8 cellular contexts compared by ENCODE assay signal in genomic region chr3:127820871-127821853, GRCh38. TPM values are rescaled to one million over a fixed set of nuclear protein-coding genes. Genes with fewer than 3 reads are reported as not detected.
DNase-seq lines count a peak whose midpoint lies in the region; ATAC-seq and TF ChIP-seq lines count a peak whose summit lies in the region.

No MANE protein-coding gene starts in this region.

- no peaks in the 10 kb centered on the region for H3K9me3 ChIP-seq in colonic mucosa
- no peaks in the 10 kb centered on the region for H3K9me3 ChIP-seq in naive thymus-derived CD4-positive, alpha-beta T cell (ENCODE audit: control insufficient read depth in 2 of 3, low read length in 3 of 3)

- CTCF ChIA-PET in naive thymus-derived CD4-positive, alpha-beta T cell (lab: Charles Lee), result no interaction called here

- peak overlapping the region; percentile 46 to 99 for H3K9ac ChIP-seq in colonic mucosa (ENCODE audit: low read depth in 2 of 2, low read length in 2 of 2)

- peaks cover 0 to 25% (median 18%) of the 10 kb centered on the region in 7 donors for H3K4me1 Mint-ChIP-seq in naive thymus-derived CD4-positive, alpha-beta T cell

- H3K36me3 Mint-ChIP-seq in naive thymus-derived CD4-positive, alpha-beta T cell, result peaks cover 0 to 1% (median 0%) of the 10 kb centered on the region in 5 donors

- H3K9me3 Mint-ChIP-seq in naive thymus-derived CD4-positive, alpha-beta T cell, result no peaks in the 10 kb centered on the region

- POLR2A ChIA-PET in naive thymus-derived CD4-positive, alpha-beta T cell (lab: Charles Lee), result no interaction called here

- ATAC-seq in naive thymus-derived CD4-positive, alpha-beta T cell, result peak; percentile 43
- ATAC-seq in HG03460 (IDR thresholded peaks at IDR 0.05; ENCODE audit: unreplicated experiment) (no peak), GM21619 (IDR thresholded peaks at IDR 0.05; ENCODE audit: unreplicated experiment) (no peak), HG02798 (IDR thresholded peaks at IDR 0.05; ENCODE audit: poor library complexity, unreplicated experiment) (no peak)

- intact Hi-C loops in colonic mucosa (cut with DNase I), result no loop called here
- intact Hi-C loops in naive thymus-derived CD4-positive, alpha-beta T cell (cut with micrococcal nuclease), result no loop called here

- H3K27me3 Mint-ChIP-seq in naive thymus-derived CD4-positive, alpha-beta T cell, result peaks cover 57 to 71% (median 59%) of the 10 kb centered on the region in 5 donors

- DNase-seq in GM12864 (ENCODE audit: low read depth) (no peak), NCI-H128 (lab: John Stamatoyannopoulos, UW; ENCODE audit: unreplicated experiment) (peak; percentile 55), colonic mucosa (peak; percentile 83)
- no peak for DNase-seq in naive thymus-derived CD4-positive, alpha-beta T cell
- no peak for DNase-seq in effector CD8-positive, alpha-beta T cell (lab: John Stamatoyannopoulos, UW)

- peak overlapping the region in 5 of 10 donors; percentile 25 to 85 (median 55) for H3K4me3 Mint-ChIP-seq in naive thymus-derived CD4-positive, alpha-beta T cell

- no peaks in the 10 kb centered on the region for H3K27me3 ChIP-seq in colonic mucosa
- H3K27me3 ChIP-seq in naive thymus-derived CD4-positive, alpha-beta T cell (ENCODE audit: control insufficient read depth in 2 of 2, insufficient read depth in 2 of 2, low read length in 2 of 2), result no peaks in the 10 kb centered on the region

- H3K36me3 ChIP-seq in colonic mucosa, result peaks cover 3% of the 10 kb centered on the region
- H3K36me3 ChIP-seq in naive thymus-derived CD4-positive, alpha-beta T cell (ENCODE audit: control insufficient read depth in 2 of 3, insufficient read depth in 3 of 3, low read length in 3 of 3), result no peaks in the 10 kb centered on the region

- no peak overlapping the region for H3K27ac Mint-ChIP-seq in naive thymus-derived CD4-positive, alpha-beta T cell

- peaks cover 19% of the 10 kb centered on the region for H3K4me1 ChIP-seq in colonic mucosa
- H3K4me1 ChIP-seq in naive thymus-derived CD4-positive, alpha-beta T cell (ENCODE audit: control insufficient read depth in 2 of 2, insufficient read depth in 2 of 2, low read length in 2 of 2), result no peaks in the 10 kb centered on the region

- H3K4me3 ChIP-seq in GM12864 (ENCODE audit: low read depth, low read length) (peak overlapping the region; percentile 85), colonic mucosa (peak overlapping the region; percentile 70)
- no peak overlapping the region for H3K4me3 ChIP-seq in naive thymus-derived CD4-positive, alpha-beta T cell (ENCODE audit: low read length)

- TF ChIP-seq CTCF in GM12864 (IDR thresholded peaks at IDR 0.05; ENCODE audit: low read depth, low read length, missing control alignments) (no peak), colonic mucosa (IDR thresholded peaks at IDR 0.05) (no peak)

- H3K27ac ChIP-seq in colonic mucosa, result peak overlapping the region; percentile 84
- no peak overlapping the region for H3K27ac ChIP-seq in naive thymus-derived CD4-positive, alpha-beta T cell (ENCODE audit: low read depth, low read length)

RNA-seq across cellular contexts. Expression of gene MGLL, which starts 1.2 kb away (rescaled TPM):
- total RNA-seq in colonic mucosa, result 100 to 1,000 TPM; 123 to 200 TPM
- total RNA-seq in naive thymus-derived CD4-positive, alpha-beta T cell, result 1 to 10 TPM; 1.0 to 6.0 (median 2.1) TPM
- polyA plus RNA-seq in naive thymus-derived CD4-positive, alpha-beta T cell, result not detected

Comparison
In these comparisons a context has a peak if more than half of its experiments do, and no peak if none do; other contexts are left out.
1. DNase-seq: peak in NCI-H128 (single experiment) and colonic mucosa (single experiment); none in GM12864 (single experiment), naive thymus-derived CD4-positive, alpha-beta T cell (0 of 9) and effector CD8-positive, alpha-beta T cell (single experiment).
2. RNA of gene MGLL, which starts 1.2 kb away (total RNA-seq): 123 to 200 TPM in colonic mucosa; 1.0 to 6.0 TPM in naive thymus-derived CD4-positive, alpha-beta T cell; every median in the first group is over 10 times any median in the second.